ENCODE assay signal across 15 cellular contexts in the genomic region with DNA sequence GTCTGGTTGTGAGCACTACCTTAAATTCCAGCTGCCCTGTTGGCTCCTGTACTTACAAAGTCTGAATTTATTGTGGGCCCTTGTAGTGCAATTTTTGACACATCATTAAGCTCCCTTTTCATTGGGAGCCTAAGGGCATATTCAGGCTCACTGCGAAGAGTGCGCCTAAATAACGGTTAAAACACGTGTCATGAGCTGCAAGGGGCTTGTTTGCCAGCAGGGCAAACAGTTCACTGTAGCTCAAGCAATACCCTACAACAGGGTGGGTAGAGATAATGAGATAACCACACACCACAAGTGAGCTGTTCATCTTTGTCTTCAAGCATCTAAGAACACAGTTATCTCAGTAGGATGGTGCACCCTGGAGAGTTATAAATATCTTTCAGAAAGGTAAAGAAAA.
"Had no signal": no experiment of that assay in that cellular context is flagged by ENCODE, and none has a peak within 500 bp of the region (broad histone marks: within the 10 kb centered on the region; RNA-seq: fewer than 3 reads in every experiment).

No MANE protein-coding gene starts in this region.

- H3K27ac ChIP-seq: body of pancreas, neutrophil, tibial artery, uterus had no signal

- H3K27me3 ChIP-seq: body of pancreas, neutrophil, tibial artery, uterus had no signal

- H3K36me3 Mint-ChIP-seq: activated naive CD4-positive, alpha-beta T cell treated with anti-CD3 and anti-CD28 coated beads, Interleukin-2, amount 50 U/mL, for 72 hours had no signal

- H3K4me3 Mint-ChIP-seq: activated CD4-positive, alpha-beta T cell treated with anti-CD3 and anti-CD28 coated beads, Interleukin-2, amount 10 ng/mL, durations not matched to agents 7 days and 5 days; dendritic cell treated with granulocyte-macrophage colony-stimulating factor and Interleukin-4, amounts not matched to agents 40 ng/mL and 50 ng/mL, for 4 days had no signal

- H3K9me3 ChIP-seq: body of pancreas, neutrophil, tibial artery, uterus had no signal

- H3K4me3 ChIP-seq: body of pancreas, tibial artery, uterus had no signal

- H3K36me3 ChIP-seq: tibial artery, uterus had no signal

- DNase-seq: activated CD4-positive, alpha-beta T cell treated with anti-CD3 and anti-CD28 coated beads, Interleukin-2, amount 10 ng/mL, durations not matched to agents 7 days and 5 days; activated CD4-positive, CD25-positive, alpha-beta regulatory T cell; activated T-cell treated with anti-CD3 and anti-CD28 coated beads, Interleukin-2, amount 50 U/mL, for 1 hour; amniotic stem cell; body of pancreas; erythroblast; hippocampal formation; kidney glomerular epithelial cell; posterior cingulate gyrus; stimulated activated CD4-positive, alpha-beta T cell treated with anti-CD3 and anti-CD28 coated beads, Interleukin-15, amount 100 ng/mL, for 24 hours; tibial artery; uterus had no signal

- H3K27ac Mint-ChIP-seq: activated CD4-positive, alpha-beta T cell treated with anti-CD3 and anti-CD28 coated beads, Interleukin-2, amount 10 ng/mL, durations not matched to agents 7 days and 5 days; activated naive CD4-positive, alpha-beta T cell treated with anti-CD3 and anti-CD28 coated beads, Interleukin-2, amount 50 U/mL, for 72 hours; dendritic cell treated with granulocyte-macrophage colony-stimulating factor and Interleukin-4, amounts not matched to agents 40 ng/mL and 50 ng/mL, for 4 days had no signal

- ATAC-seq: activated naive CD4-positive, alpha-beta T cell treated with anti-CD3 and anti-CD28 coated beads, Interleukin-2, amount 50 U/mL, for 72 hours; body of pancreas had no signal

- H3K4me1 ChIP-seq: body of pancreas, tibial artery, uterus had no signal

- H3K27me3 Mint-ChIP-seq: dendritic cell treated with granulocyte-macrophage colony-stimulating factor and Interleukin-4, amounts not matched to agents 40 ng/mL and 50 ng/mL, for 4 days had no signal

- H3K9me3 Mint-ChIP-seq: activated CD4-positive, alpha-beta T cell treated with anti-CD3 and anti-CD28 coated beads, Interleukin-2, amount 10 ng/mL, durations not matched to agents 7 days and 5 days; activated naive CD4-positive, alpha-beta T cell treated with anti-CD3 and anti-CD28 coated beads, Interleukin-2, amount 50 U/mL, for 72 hours; dendritic cell treated with granulocyte-macrophage colony-stimulating factor and Interleukin-4, amounts not matched to agents 40 ng/mL and 50 ng/mL, for 4 days had no signal
